ENCODE assay signal across 1 cellular context in the genomic region with DNA sequence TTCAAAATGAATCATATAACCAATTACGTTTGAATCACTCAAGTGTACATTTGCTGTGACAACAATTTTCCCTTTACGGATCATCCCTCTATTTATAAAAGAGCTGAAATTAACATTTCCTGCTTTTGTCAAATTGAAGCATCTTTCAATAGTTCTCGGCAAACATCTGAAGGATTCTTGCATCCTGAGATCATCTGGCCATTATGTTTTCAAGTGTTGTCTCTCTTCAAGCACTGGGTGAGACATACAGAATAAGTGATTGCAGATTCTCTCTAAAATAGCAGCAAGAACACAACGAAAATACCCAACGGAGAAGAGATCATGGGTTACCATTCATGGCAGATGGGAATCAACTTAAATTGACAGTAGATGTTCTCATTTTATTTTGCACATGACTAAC.
TF ChIP-seq lines count a peak whose summit lies in the region.

No MANE protein-coding gene starts in this region.

TF ChIP-seq in GM23338, 12 proteins besides CTCF, POLR2A, EP300 and RAD21 (continued from another document):
- no peak for TF ChIP-seq ZNF462 (CRISPR knock-in tag; IDR thresholded peaks at IDR 0.05)
